ENCODE assay signal across 27 cellular contexts in genomic region chr12:14880890-14881453, GRCh38. TPM values are rescaled to one million over a fixed set of nuclear protein-coding genes. Genes with fewer than 3 reads are reported as not detected.
DNase-seq lines count a peak whose midpoint lies in the region; ATAC-seq, FAIRE-seq and TF ChIP-seq lines count a peak whose summit lies in the region.
"Had no signal": no experiment of that assay in that cellular context is flagged by ENCODE, and none has a peak within 500 bp of the region (broad histone marks: within the 10 kb centered on the region; RNA-seq: fewer than 3 reads in every experiment).

No MANE protein-coding gene starts in this region.

- peaks cover 14 to 40% (median 20%) of the 10 kb centered on the region in 4 donors for H3K4me1 Mint-ChIP-seq in CD4-positive, CD25-positive, alpha-beta regulatory T cell

- TF ChIP-seq POLR2A in GM12891 (IDR thresholded peaks at IDR 0.05; ENCODE audit: low read depth, low read length) = no peak

- H3K4me3 ChIP-seq in CD4-positive, CD25-positive, alpha-beta regulatory T cell (ENCODE audit: low read depth, low read length) = peak overlapping the region; percentile 29
- H3K4me3 ChIP-seq in SU-DHL-6 (ENCODE audit: insufficient read depth, low read length, poor library complexity, severe bottlenecking) = peak overlapping the region; percentile 31
- H3K4me3 ChIP-seq: right lobe of liver, tibial nerve had no signal

- peak overlapping the region in 2 of 3 donors; percentile 49 to 90 for H3K27ac Mint-ChIP-seq in CD4-positive, CD25-positive, alpha-beta regulatory T cell
- H3K27ac Mint-ChIP-seq: activated T-helper 1 cell treated with anti-CD3 and anti-CD28 coated beads, Interleukin-12 subunit alpha, Interleukin-12 subunit beta, Interleukin-2, Interleukin-4 antibody, amounts not matched to agents 30 ng/mL and 10 ng/mL and 1 ng/mL, durations not matched to agents 14 hours and 24 hours and 36 hours; natural killer cell treated with Interleukin-12 subunit alpha and Interleukin-12 subunit beta and Interleukin-15 and Interleukin-18, amount 100 ng/mL, for 72 hours; stimulated activated effector memory CD8-positive, alpha-beta T cell treated with anti-CD3 and anti-CD28 coated beads, Interleukin-12 subunit alpha, Interleukin-12 subunit beta, amount 100 ng/mL, for 72 hours had no signal

- no peaks in the 10 kb centered on the region for H3K36me3 ChIP-seq in CD4-positive, CD25-positive, alpha-beta regulatory T cell (ENCODE audit: control insufficient read depth, insufficient read depth, low read length)
- no peaks in the 10 kb centered on the region for H3K36me3 ChIP-seq in SU-DHL-6 (ENCODE audit: low read length)
- H3K36me3 ChIP-seq: right lobe of liver had no signal

- no peak overlapping the region for H3K9ac ChIP-seq in SU-DHL-6 (ENCODE audit: low read length)
- H3K9ac ChIP-seq: parathyroid adenoma had no signal

- no peak for ATAC-seq in CD4-positive, CD25-positive, alpha-beta regulatory T cell (ENCODE audit: low read depth in 2 of 2)
- ATAC-seq in esophagus mucosa (no peak), GM21423 (IDR thresholded peaks at IDR 0.05; ENCODE audit: unreplicated experiment) (no peak)
- ATAC-seq: gastroesophageal sphincter; left cardiac atrium; natural killer cell treated with Interleukin-12 subunit alpha and Interleukin-12 subunit beta and Interleukin-15 and Interleukin-18, amount 100 ng/mL, for 72 hours; right lobe of liver; stimulated activated effector memory CD8-positive, alpha-beta T cell treated with anti-CD3 and anti-CD28 coated beads, Interleukin-12 subunit alpha, Interleukin-12 subunit beta, amount 100 ng/mL, for 72 hours had no signal

- H3K36me3 Mint-ChIP-seq in CD4-positive, CD25-positive, alpha-beta regulatory T cell = peaks cover 3% of the 10 kb centered on the region
- H3K36me3 Mint-ChIP-seq: natural killer cell treated with Interleukin-12 subunit alpha and Interleukin-12 subunit beta and Interleukin-15 and Interleukin-18, amount 100 ng/mL, for 72 hours; stimulated activated effector memory CD8-positive, alpha-beta T cell treated with anti-CD3 and anti-CD28 coated beads, Interleukin-12 subunit alpha, Interleukin-12 subunit beta, amount 100 ng/mL, for 72 hours had no signal

- H3K9me3 Mint-ChIP-seq in CD4-positive, CD25-positive, alpha-beta regulatory T cell = peaks cover 0 to 5% (median 3%) of the 10 kb centered on the region in 7 donors
- H3K9me3 Mint-ChIP-seq: natural killer cell treated with Interleukin-12 subunit alpha and Interleukin-12 subunit beta and Interleukin-15 and Interleukin-18, amount 100 ng/mL, for 72 hours; stimulated activated effector memory CD8-positive, alpha-beta T cell treated with anti-CD3 and anti-CD28 coated beads, Interleukin-12 subunit alpha, Interleukin-12 subunit beta, amount 100 ng/mL, for 72 hours had no signal

- H3K4me3 Mint-ChIP-seq in CD4-positive, CD25-positive, alpha-beta regulatory T cell = peak overlapping the region in 2 of 4 donors; percentile 7 to 56
- H3K4me3 Mint-ChIP-seq: activated T-helper 1 cell treated with anti-CD3 and anti-CD28 coated beads, Interleukin-12 subunit alpha, Interleukin-12 subunit beta, Interleukin-2, Interleukin-4 antibody, amounts not matched to agents 30 ng/mL and 10 ng/mL and 1 ng/mL, durations not matched to agents 14 hours and 24 hours and 36 hours; natural killer cell treated with Interleukin-12 subunit alpha and Interleukin-12 subunit beta and Interleukin-15 and Interleukin-18, amount 100 ng/mL, for 72 hours; stimulated activated effector memory CD8-positive, alpha-beta T cell treated with anti-CD3 and anti-CD28 coated beads, Interleukin-12 subunit alpha, Interleukin-12 subunit beta, amount 100 ng/mL, for 72 hours had no signal

- no peaks in the 10 kb centered on the region for H3K79me2 ChIP-seq in SU-DHL-6 (ENCODE audit: insufficient read depth, low read length)
- H3K79me2 ChIP-seq: parathyroid adenoma had no signal

- FAIRE-seq in GM12891 (lab: Jason Lieb, UNC) (no peak), endometrium (lab: Jason Lieb, UNC) (peak; percentile 37)
- FAIRE-seq: D721Med, G401.6 had no signal

- peaks cover 6% of the 10 kb centered on the region for H3K27me3 Mint-ChIP-seq in CD4-positive, CD25-positive, alpha-beta regulatory T cell

- no peaks in the 10 kb centered on the region for H3K27me3 ChIP-seq in CD4-positive, CD25-positive, alpha-beta regulatory T cell (ENCODE audit: control insufficient read depth, insufficient read depth, low read length)
- H3K27me3 ChIP-seq in SU-DHL-6 (ENCODE audit: low read length) = no peaks in the 10 kb centered on the region
- H3K27me3 ChIP-seq: gastroesophageal sphincter, right lobe of liver, tibial nerve had no signal

- no peak overlapping the region for H3K27ac ChIP-seq in CD4-positive, CD25-positive, alpha-beta regulatory T cell (ENCODE audit: insufficient read depth, low read length, poor library complexity, severe bottlenecking)
- peak overlapping the region; percentile 28; the same call in 1 of the 2 replicates for H3K27ac ChIP-seq in SU-DHL-6 (ENCODE audit: low read depth, low read length)
- H3K27ac ChIP-seq: gastroesophageal sphincter, parathyroid adenoma, right lobe of liver, tibial nerve had no signal

- H4K20me1 ChIP-seq in SU-DHL-6 (ENCODE audit: low read depth, low read length) = no peaks in the 10 kb centered on the region

- H3F3A ChIP-seq in SU-DHL-6 (ENCODE audit: insufficient read depth) = 0 out of 2 replicates have a peak, but pooled peaks cover 3% of the 10 kb centered on the region

- H2AFZ ChIP-seq in SU-DHL-6 (ENCODE audit: low read depth, low read length, severe bottlenecking) = peak overlapping the region; percentile 73
- H2AFZ ChIP-seq: parathyroid adenoma had no signal

- DNase-seq in CD4-positive, CD25-positive, alpha-beta regulatory T cell = peak in 1 of 3 donors; percentile 30
- no peak for DNase-seq in GM12891 (ENCODE audit: insufficient read length, low spot score)
- no peak for DNase-seq in T1000 (lab: John Stamatoyannopoulos, UW)
- DNase-seq: AML-193; amygdala; erythroblast; GOT3; left cardiac atrium; mesendoderm; NCI-H1694; NCI-H226; right lobe of liver; stimulated activated CD4-positive, alpha-beta T cell treated with anti-CD3 and anti-CD28 coated beads, Interleukin-15, amount 100 ng/mL, for 24 hours; SW 1271 had no signal

- no peaks in the 10 kb centered on the region for H3K9me2 ChIP-seq in SU-DHL-6 (replicated peaks; ENCODE audit: insufficient read depth, low read length)

- H3K4me1 ChIP-seq in CD4-positive, CD25-positive, alpha-beta regulatory T cell (ENCODE audit: control insufficient read depth, insufficient read depth, low read length, poor library complexity, severe bottlenecking) = peaks cover 16% of the 10 kb centered on the region
- H3K4me1 ChIP-seq: parathyroid adenoma, right lobe of liver had no signal

- H3K9me3 ChIP-seq in CD4-positive, CD25-positive, alpha-beta regulatory T cell (ENCODE audit: control insufficient read depth in 2 of 2, low read length in 2 of 2) = no peaks in the 10 kb centered on the region
- no peaks in the 10 kb centered on the region for H3K9me3 ChIP-seq in SU-DHL-6 (ENCODE audit: insufficient read depth, low read length)
- H3K9me3 ChIP-seq: gastroesophageal sphincter, right lobe of liver, tibial nerve had no signal

- TF ChIP-seq CTCF in SU-DHL-6 (IDR thresholded peaks at IDR 0.05; ENCODE audit: insufficient read depth, low read length, poor library complexity, severe bottlenecking) = no peak

- peak overlapping the region; percentile 37 for H3K4me2 ChIP-seq in SU-DHL-6 (ENCODE audit: low read depth, low read length, poor library complexity, severe bottlenecking)

TF ChIP-seq in GM12891, 5 proteins besides CTCF, POLR2A, EP300 and RAD21:
- TF ChIP-seq SPI1 (IDR thresholded peaks at IDR 0.05; ENCODE audit: low read depth, low read length) (0 out of 2 replicates have a peak, but pooled peaks have one; percentile 31), POLR2AphosphoS5 (IDR thresholded peaks at IDR 0.05; ENCODE audit: low read depth, low read length) (no peak)

RNA-seq across cellular contexts. Expression of gene MGP, which starts 4.7 kb away (rescaled TPM):
- 2.6 TPM for total RNA-seq in CD4-positive, CD25-positive, alpha-beta regulatory T cell
- polyA plus RNA-seq in CD4-positive, CD25-positive, alpha-beta regulatory T cell = under 1 TPM in 2 of 4 donors, not detected in 2; 0.59 to 0.64 TPM
- not detected for polyA plus RNA-seq in GM12891 (2012; ENCODE audit: low read depth, missing spikeins)
- 16.7 TPM for total RNA-seq in esophagus mucosa
- total RNA-seq: activated T-helper 1 cell treated with anti-CD3 and anti-CD28 coated beads, Interleukin-12 subunit alpha, Interleukin-12 subunit beta, Interleukin-2, Interleukin-4 antibody, amounts not matched to agents 30 ng/mL and 10 ng/mL and 1 ng/mL, durations not matched to agents 14 hours and 24 hours and 36 hours; natural killer cell treated with Interleukin-12 subunit alpha and Interleukin-12 subunit beta and Interleukin-15 and Interleukin-18, amount 100 ng/mL, for 72 hours had no signal

RNA-seq across cellular contexts. Expression of gene ART4, which starts 37.6 kb away (rescaled TPM):
- not detected for total RNA-seq in CD4-positive, CD25-positive, alpha-beta regulatory T cell
- polyA plus RNA-seq in CD4-positive, CD25-positive, alpha-beta regulatory T cell = not detected
- polyA plus RNA-seq in GM12891 (2012; ENCODE audit: low read depth, missing spikeins) = not detected
- 0.08 TPM for total RNA-seq in esophagus mucosa
- total RNA-seq: activated T-helper 1 cell treated with anti-CD3 and anti-CD28 coated beads, Interleukin-12 subunit alpha, Interleukin-12 subunit beta, Interleukin-2, Interleukin-4 antibody, amounts not matched to agents 30 ng/mL and 10 ng/mL and 1 ng/mL, durations not matched to agents 14 hours and 24 hours and 36 hours; natural killer cell treated with Interleukin-12 subunit alpha and Interleukin-12 subunit beta and Interleukin-15 and Interleukin-18, amount 100 ng/mL, for 72 hours; RPMI7951 had no signal

RNA-seq across cellular contexts. Expression of gene ERP27, which starts 57.4 kb away (rescaled TPM):
- 25.4 TPM for total RNA-seq in CD4-positive, CD25-positive, alpha-beta regulatory T cell
- polyA plus RNA-seq in CD4-positive, CD25-positive, alpha-beta regulatory T cell = 1 to 10 TPM; 5.3 to 8.0 (median 6.2) TPM
- 0.62 TPM for polyA plus RNA-seq in GM12891 (2012; ENCODE audit: low read depth, missing spikeins)
- total RNA-seq in esophagus mucosa = 4.5 TPM
- total RNA-seq: RPMI7951, tibial nerve had no signal
